In the genomic region with DNA sequence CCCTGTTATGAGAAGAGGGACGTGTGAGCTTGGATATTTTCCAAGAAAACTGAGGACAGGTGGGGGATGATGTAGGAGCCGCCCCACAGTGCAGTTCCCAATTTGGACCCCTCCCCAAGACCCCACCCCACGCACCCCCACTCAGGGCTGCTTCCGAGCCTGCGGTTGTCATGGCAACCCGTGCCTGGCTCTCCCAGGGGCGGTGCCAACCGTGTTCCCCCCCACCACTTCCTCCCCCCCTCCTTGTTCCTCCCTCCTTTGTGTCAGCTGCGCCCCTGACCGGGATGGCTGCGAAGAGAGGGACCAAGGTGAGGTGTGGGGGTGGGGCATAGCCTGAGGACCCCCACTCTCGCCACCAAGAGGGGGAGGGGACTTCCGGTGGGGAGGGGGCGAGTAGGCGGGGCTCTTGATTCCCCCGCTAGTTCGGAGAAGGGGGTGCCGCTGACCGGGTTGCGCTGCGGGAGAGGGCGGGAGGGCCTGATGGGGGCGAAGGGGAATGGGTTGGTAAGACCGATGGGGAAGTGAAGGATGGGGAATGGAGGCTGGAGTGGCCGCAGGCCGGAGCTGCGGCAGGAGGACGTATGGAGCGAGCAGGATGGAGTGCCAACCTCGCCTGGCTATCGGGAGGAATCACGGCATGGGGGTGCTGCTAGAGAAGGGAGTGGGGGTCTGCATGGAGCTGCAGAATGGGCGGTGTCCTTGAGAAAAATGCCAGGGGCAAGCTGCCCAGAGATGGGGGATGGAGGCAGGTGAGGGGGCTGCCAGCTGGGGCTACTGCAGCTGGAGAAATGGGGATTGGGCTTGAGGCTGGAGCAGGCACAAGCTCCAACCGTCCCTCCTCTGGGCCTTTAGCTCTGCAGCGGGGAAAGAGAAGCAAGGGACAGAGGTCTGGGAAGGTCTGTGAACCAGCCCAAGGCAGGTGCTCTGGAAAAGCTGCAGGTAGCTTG, we compare ENCODE assay signal across 6 cellular contexts. TPM values are rescaled to one million over a fixed set of nuclear protein-coding genes. Genes with fewer than 3 reads are reported as not detected.
DNase-seq lines count a peak whose midpoint lies in the region; ATAC-seq, FAIRE-seq and TF ChIP-seq lines count a peak whose summit lies in the region.

No MANE protein-coding gene starts in this region.

- DNase-seq in GM12891 (ENCODE audit: insufficient read length, low spot score) (peak; percentile 36), sciatic nerve (ENCODE audit: low spot score) (peak; percentile 74)
- DNase-seq in effector memory CD4-positive, alpha-beta T cell = peak in 2 of 3 donors; percentile 33 to 48

- ATAC-seq in sciatic nerve = peak; percentile 2
- ATAC-seq in HG03442 (IDR thresholded peaks at IDR 0.05; ENCODE audit: unreplicated experiment) = no peak
- ATAC-seq in HG03095 (IDR thresholded peaks at IDR 0.05; ENCODE audit: unreplicated experiment) = no peak

- no peaks in the 10 kb centered on the region for H4K20me1 ChIP-seq in SU-DHL-6 (ENCODE audit: low read depth, low read length)

- no peaks in the 10 kb centered on the region for H3K36me3 ChIP-seq in SU-DHL-6 (ENCODE audit: low read length)
- peaks cover 20% of the 10 kb centered on the region for H3K36me3 ChIP-seq in effector memory CD4-positive, alpha-beta T cell (ENCODE audit: control insufficient read depth, insufficient read depth, low read length)

- H2AFZ ChIP-seq in SU-DHL-6 (ENCODE audit: low read depth, low read length, severe bottlenecking) = no peak overlapping the region

- H3K9ac ChIP-seq in SU-DHL-6 (ENCODE audit: low read length) = peak overlapping the region; percentile 98

- no peaks in the 10 kb centered on the region for H3K9me2 ChIP-seq in SU-DHL-6 (replicated peaks; ENCODE audit: insufficient read depth, low read length)

- no peak overlapping the region for H3K27ac ChIP-seq in SU-DHL-6 (ENCODE audit: low read depth, low read length)
- peak overlapping the region; percentile 91 for H3K27ac ChIP-seq in effector memory CD4-positive, alpha-beta T cell (ENCODE audit: insufficient read depth, low read length, poor library complexity, severe bottlenecking)

- H3K4me1 ChIP-seq in effector memory CD4-positive, alpha-beta T cell (ENCODE audit: control insufficient read depth, insufficient read depth, low read length, poor library complexity, severe bottlenecking) = peaks cover 32% of the 10 kb centered on the region

- TF ChIP-seq POLR2A in GM12891 (IDR thresholded peaks at IDR 0.05; ENCODE audit: low read depth, low read length) = no peak

- no peak for TF ChIP-seq CTCF in SU-DHL-6 (IDR thresholded peaks at IDR 0.05; ENCODE audit: insufficient read depth, low read length, poor library complexity, severe bottlenecking)

- H3F3A ChIP-seq in SU-DHL-6 (ENCODE audit: insufficient read depth) = peaks cover 7% of the 10 kb centered on the region

- no peaks in the 10 kb centered on the region for H3K27me3 ChIP-seq in SU-DHL-6 (ENCODE audit: low read length)
- no peaks in the 10 kb centered on the region for H3K27me3 ChIP-seq in effector memory CD4-positive, alpha-beta T cell (replicated peaks; ENCODE audit: control insufficient read depth, insufficient read depth, low read length, poor library complexity, severe bottlenecking)

- H3K4me2 ChIP-seq in SU-DHL-6 (ENCODE audit: low read depth, low read length, poor library complexity, severe bottlenecking) = peak overlapping the region; percentile 73

- intact Hi-C loops in sciatic nerve (cut with DNase I) = loop anchor here (5.0 to 10.0 kb wide), 2 partner anchors 50 to 197 kb away; a partner anchor contains a TSS

- H3K79me2 ChIP-seq in SU-DHL-6 (ENCODE audit: insufficient read depth, low read length) = peaks cover 14% of the 10 kb centered on the region

- FAIRE-seq in GM12891 (lab: Jason Lieb, UNC) = no peak

- peak overlapping the region; percentile 95 for H3K4me3 ChIP-seq in SU-DHL-6 (ENCODE audit: insufficient read depth, low read length, poor library complexity, severe bottlenecking)
- peak overlapping the region; percentile 84 for H3K4me3 ChIP-seq in effector memory CD4-positive, alpha-beta T cell (ENCODE audit: insufficient read depth, low read depth, low read length, poor library complexity, severe bottlenecking)

- H3K9me3 ChIP-seq in SU-DHL-6 (ENCODE audit: insufficient read depth, low read length) = no peaks in the 10 kb centered on the region
- H3K9me3 ChIP-seq in effector memory CD4-positive, alpha-beta T cell (ENCODE audit: control insufficient read depth, low read length) = no peaks in the 10 kb centered on the region

TF ChIP-seq in GM12891, 5 proteins besides CTCF, POLR2A, EP300 and RAD21:
- TF ChIP-seq SPI1 (IDR thresholded peaks at IDR 0.05; ENCODE audit: low read depth, low read length) (peak; percentile 27; the same call in 1 of the 2 replicates), PAX5 (IDR thresholded peaks at IDR 0.05; ENCODE audit: insufficient read depth, low read length, severe bottlenecking) (no peak)
TF ChIP-seq in GM12891: peak in this region for 1.

RNA-seq across cellular contexts. Expression of a gene that starts 1.0 kb away (rescaled TPM):
- 0.50 TPM for polyA plus RNA-seq in GM12891 (2012; ENCODE audit: low read depth, missing spikeins)
- total RNA-seq in sciatic nerve = 4.8 TPM

RNA-seq across cellular contexts. Expression of a gene that starts 1.5 kb away (rescaled TPM):
- 104 TPM for polyA plus RNA-seq in GM12891 (2012; ENCODE audit: low read depth, missing spikeins)
- 162 TPM for total RNA-seq in sciatic nerve

RNA-seq across cellular contexts. Expression of a gene that starts 33.1 kb away (rescaled TPM):
- polyA plus RNA-seq in GM12891 (2012; ENCODE audit: low read depth, missing spikeins) = 2.8 TPM
- 58.8 TPM for total RNA-seq in sciatic nerve

RNA-seq across cellular contexts. Expression of a gene that starts 33.9 kb away (rescaled TPM):
- polyA plus RNA-seq in GM12891 (2012; ENCODE audit: low read depth, missing spikeins) = 43.0 TPM
- total RNA-seq in sciatic nerve = 20.0 TPM

RNA-seq across cellular contexts. Expression of a gene that starts 34.3 kb away (rescaled TPM):
- 60.7 TPM for polyA plus RNA-seq in GM12891 (2012; ENCODE audit: low read depth, missing spikeins)
- 75.3 TPM for total RNA-seq in sciatic nerve
